20 cellular contexts compared by ENCODE assay signal in genomic region chr6:111864138-111865048, GRCh38. TPM values are rescaled to one million over a fixed set of nuclear protein-coding genes. Genes with fewer than 3 reads are reported as not detected.
DNase-seq lines count a peak whose midpoint lies in the region; ATAC-seq and TF ChIP-seq lines count a peak whose summit lies in the region.
"Had no signal": no experiment of that assay in that cellular context is flagged by ENCODE, and none has a peak within 500 bp of the region (broad histone marks: within the 10 kb centered on the region; RNA-seq: fewer than 3 reads in every experiment).

No MANE protein-coding gene starts in this region.

- CTCF ChIA-PET in CD4-positive, alpha-beta memory T cell (lab: Charles Lee; ENCODE audit: partially characterized antibody) = interaction anchor here (0.9 to 2.5 kb wide), 7 partner anchors 10 to 154 kb away, joined by 3 to 8 read pairs (median 4); no protein-coding TSS in a partner anchor
- CTCF ChIA-PET in Calu3 (lab: Charles Lee) = no interaction called here
- CTCF ChIA-PET in PC-3 (lab: Charles Lee) = no interaction called here

- H3K9me3 ChIP-seq in CD4-positive, alpha-beta memory T cell (ENCODE audit: control insufficient read depth in 1 of 2, low read length in 2 of 2) = no peaks in the 10 kb centered on the region
- no peaks in the 10 kb centered on the region for H3K9me3 ChIP-seq in mesenchymal stem cell (ENCODE audit: control insufficient read depth, low read length)
- no peaks in the 10 kb centered on the region for H3K9me3 ChIP-seq in PC-3 (ENCODE audit: low read length)
- H3K9me3 ChIP-seq: BLaER1 treated with 17β-estradiol and CSF1 and Interleukin-3, amounts not matched to agents 10 nM and 100 nM; esophagus muscularis mucosa; neutrophil; thoracic aorta had no signal

- H3K9ac ChIP-seq in mesenchymal stem cell (ENCODE audit: low read length) (no peak overlapping the region), PC-3 (ENCODE audit: low read length) (no peak overlapping the region)
- H3K9ac ChIP-seq: BLaER1 treated with 17β-estradiol and CSF1 and Interleukin-3, amounts not matched to agents 10 nM and 100 nM had no signal

- no peaks in the 10 kb centered on the region for H3K9me3 Mint-ChIP-seq in CD4-positive, alpha-beta memory T cell
- H3K9me3 Mint-ChIP-seq in Calu3 (ENCODE audit: low read depth, unreplicated experiment) = peaks cover 6% of the 10 kb centered on the region
- no peaks in the 10 kb centered on the region for H3K9me3 Mint-ChIP-seq in activated T-helper 17 cell treated with anti-CD3 and anti-CD28 coated beads, Interleukin-2, amount 50 U/mL, for 72 hours

- no peak overlapping the region for H3K4me3 ChIP-seq in CD4-positive, alpha-beta memory T cell (ENCODE audit: low read length in 2 of 2)
- H3K4me3 ChIP-seq in mesenchymal stem cell (ENCODE audit: insufficient read depth in 1 of 2, low read depth in 1 of 2, low read length in 2 of 2) (no peak overlapping the region), PC-3 (ENCODE audit: low read length) (no peak overlapping the region)
- H3K4me3 ChIP-seq: BLaER1 treated with 17β-estradiol and CSF1 and Interleukin-3, amounts not matched to agents 10 nM and 100 nM; coronary artery; esophagus muscularis mucosa; PC-9; thoracic aorta had no signal

- H2BK15ac ChIP-seq in mesenchymal stem cell (ENCODE audit: low read depth, poor library complexity, severe bottlenecking) = no peak overlapping the region

- H3K27ac ChIP-seq in CD4-positive, alpha-beta memory T cell (ENCODE audit: low read depth, low read length) = no peak overlapping the region
- no peak overlapping the region for H3K27ac ChIP-seq in mesenchymal stem cell (ENCODE audit: low read length, poor library complexity, severe bottlenecking)
- H3K27ac ChIP-seq in PC-3 (ENCODE audit: low read length) = no peak overlapping the region
- H3K27ac ChIP-seq: BLaER1 treated with 17β-estradiol and CSF1 and Interleukin-3, amounts not matched to agents 10 nM and 100 nM; coronary artery; esophagus muscularis mucosa; neutrophil; PC-9; thoracic aorta had no signal

- H3K4me3 Mint-ChIP-seq in CD4-positive, alpha-beta memory T cell = peak overlapping the region in 7 of 8 donors; percentile 8 to 80 (median 71)
- H3K4me3 Mint-ChIP-seq in Calu3 (ENCODE audit: low read depth, unreplicated experiment) = no peak overlapping the region
- H3K4me3 Mint-ChIP-seq in activated T-helper 17 cell treated with anti-CD3 and anti-CD28 coated beads, Interleukin-2, amount 50 U/mL, for 72 hours = peak overlapping the region; percentile 82

- H3K23ac ChIP-seq in mesenchymal stem cell (ENCODE audit: low read length in 2 of 2) = no peak overlapping the region

- H3K4me1 Mint-ChIP-seq in CD4-positive, alpha-beta memory T cell = peaks cover 85 to 100% (median 93%) of the 10 kb centered on the region in 4 donors
- H3K4me1 Mint-ChIP-seq in Calu3 (ENCODE audit: low read depth, unreplicated experiment) = peaks cover 11% of the 10 kb centered on the region
- peaks cover 80% of the 10 kb centered on the region for H3K4me1 Mint-ChIP-seq in activated T-helper 17 cell treated with anti-CD3 and anti-CD28 coated beads, Interleukin-2, amount 50 U/mL, for 72 hours

- no peak overlapping the region for H2AFZ ChIP-seq in mesenchymal stem cell (ENCODE audit: low read depth, low read length)
- no peak overlapping the region for H2AFZ ChIP-seq in PC-3 (ENCODE audit: low read length)
- H2AFZ ChIP-seq: PC-9 had no signal

- TF ChIP-seq CTCF in Calu3 (IDR thresholded peaks at IDR 0.05; ENCODE audit: unreplicated experiment) = no peak
- TF ChIP-seq CTCF in PC-3 (conservative IDR thresholded peaks at IDR 0.05; ENCODE audit: low read depth, low read length) = no peak

- POLR2A ChIA-PET in CD4-positive, alpha-beta memory T cell (lab: Charles Lee; ENCODE audit: partially characterized antibody) = interaction anchor here (0.7 to 4.2 kb wide), 10 partner anchors 10 to 177 kb away, joined by 3 to 28 read pairs (median 7); partner anchors contain the start of gene FYN
- POLR2A ChIA-PET in PC-3 (lab: Charles Lee; ENCODE audit: unreplicated experiment) = no interaction called here

- no peak overlapping the region for H3K18ac ChIP-seq in mesenchymal stem cell (ENCODE audit: low read depth in 1 of 2, low read length in 2 of 2)

- no peak overlapping the region for H3K4me2 ChIP-seq in mesenchymal stem cell (ENCODE audit: low read length, poor library complexity, severe bottlenecking)
- no peak overlapping the region for H3K4me2 ChIP-seq in PC-3 (ENCODE audit: low read length)
- H3K4me2 ChIP-seq: BLaER1 treated with 17β-estradiol and CSF1 and Interleukin-3, amounts not matched to agents 10 nM and 100 nM; PC-9 had no signal

- H3K79me2 ChIP-seq in PC-3 (ENCODE audit: low read length) = peaks cover 21% of the 10 kb centered on the region

- no peak overlapping the region for H2BK12ac ChIP-seq in mesenchymal stem cell (ENCODE audit: low read length in 2 of 2)

- H2AK5ac ChIP-seq in mesenchymal stem cell (ENCODE audit: low read length, severe bottlenecking) = no peak overlapping the region

- peaks cover 43% of the 10 kb centered on the region for H3K79me1 ChIP-seq in mesenchymal stem cell (replicated peaks; ENCODE audit: low read length, poor library complexity, severe bottlenecking)

- H3K27me3 Mint-ChIP-seq in CD4-positive, alpha-beta memory T cell = no peaks in the 10 kb centered on the region
- H3K27me3 Mint-ChIP-seq in Calu3 (ENCODE audit: unreplicated experiment) = no peaks in the 10 kb centered on the region
- H3K27me3 Mint-ChIP-seq in activated T-helper 17 cell treated with anti-CD3 and anti-CD28 coated beads, Interleukin-2, amount 50 U/mL, for 72 hours = no peaks in the 10 kb centered on the region

- peak overlapping the region; percentile 20 for H4K8ac ChIP-seq in mesenchymal stem cell (ENCODE audit: low read length)

- peak overlapping the region; percentile 7 to 88 (median 74) for H3K27ac Mint-ChIP-seq in CD4-positive, alpha-beta memory T cell
- peak overlapping the region; percentile 34 for H3K27ac Mint-ChIP-seq in Calu3 (ENCODE audit: unreplicated experiment)
- peak overlapping the region; percentile 95 for H3K27ac Mint-ChIP-seq in activated T-helper 17 cell treated with anti-CD3 and anti-CD28 coated beads, Interleukin-2, amount 50 U/mL, for 72 hours

- peaks cover 100% of the 10 kb centered on the region for H3K4me1 ChIP-seq in CD4-positive, alpha-beta memory T cell (ENCODE audit: insufficient read depth, low read length)
- H3K4me1 ChIP-seq in mesenchymal stem cell (ENCODE audit: control insufficient read depth, insufficient read depth, low read depth, low read length) (no peaks in the 10 kb centered on the region), PC-3 (ENCODE audit: insufficient read depth, low read length) (0 out of 2 replicates have a peak, but pooled peaks cover 5% of the 10 kb centered on the region)

- peaks cover 0 to 26% of the 10 kb centered on the region in 2 donors for H3K36me3 Mint-ChIP-seq in CD4-positive, alpha-beta memory T cell
- H3K36me3 Mint-ChIP-seq in Calu3 (ENCODE audit: insufficient read depth, unreplicated experiment) = no peaks in the 10 kb centered on the region
- peaks cover 98% of the 10 kb centered on the region for H3K36me3 Mint-ChIP-seq in activated T-helper 17 cell treated with anti-CD3 and anti-CD28 coated beads, Interleukin-2, amount 50 U/mL, for 72 hours (ENCODE audit: low read depth)

- WGBS in mesenchymal stem cell = 93% methylated on average over 5 of the region's 6 CpGs

- H3K14ac ChIP-seq in mesenchymal stem cell (ENCODE audit: low read length in 2 of 2) = no peak overlapping the region

- peak; percentile 37 for ATAC-seq in activated T-helper 17 cell treated with anti-CD3 and anti-CD28 coated beads, Interleukin-2, amount 50 U/mL, for 72 hours (replicated peaks)
- no peak for ATAC-seq in PC-3
- ATAC-seq: right cardiac atrium had no signal

- no peak overlapping the region for H3K4ac ChIP-seq in mesenchymal stem cell (ENCODE audit: low read depth in 1 of 2, low read length in 2 of 2)

- H3K27me3 ChIP-seq in CD4-positive, alpha-beta memory T cell (ENCODE audit: insufficient read depth, low read length) = no peaks in the 10 kb centered on the region
- H3K27me3 ChIP-seq in mesenchymal stem cell (ENCODE audit: control insufficient read depth in 1 of 2, insufficient read depth in 1 of 2, low read length in 2 of 2) (no peaks in the 10 kb centered on the region), PC-3 (ENCODE audit: low read length) (no peaks in the 10 kb centered on the region)
- H3K27me3 ChIP-seq: BLaER1 treated with 17β-estradiol and CSF1 and Interleukin-3, amounts not matched to agents 10 nM and 100 nM; esophagus muscularis mucosa had no signal

- H4K91ac ChIP-seq in mesenchymal stem cell (ENCODE audit: low read length) = no peak overlapping the region

- H3F3A ChIP-seq in PC-3 (ENCODE audit: low read length, unreplicated experiment) = no peaks in the 10 kb centered on the region

- no peak overlapping the region for H2BK120ac ChIP-seq in mesenchymal stem cell (ENCODE audit: low read depth, low read length)

- H3K9me2 ChIP-seq in PC-3 (replicated peaks; ENCODE audit: low read length) = no peaks in the 10 kb centered on the region

- no TSS peak for BruUV-seq in Calu3 (replicated peaks; lab: Mats Ljungman, UMichigan)
- BruUV-seq in PC-3 (replicated peaks; lab: Mats Ljungman, UMichigan) = no TSS peak

- no peaks in the 10 kb centered on the region for H3K36me3 ChIP-seq in CD4-positive, alpha-beta memory T cell (ENCODE audit: insufficient read depth, low read length)
- H3K36me3 ChIP-seq in mesenchymal stem cell (ENCODE audit: control insufficient read depth in 1 of 2, insufficient read depth in 2 of 2, low read depth in 1 of 2, low read length in 2 of 2) (peaks cover 0 to 18% of the 10 kb centered on the region in 2 experiments), PC-3 (ENCODE audit: low read depth, low read length) (no peaks in the 10 kb centered on the region)
- H3K36me3 ChIP-seq: esophagus muscularis mucosa, neutrophil, thoracic aorta had no signal

- DNase-seq in CD4-positive, alpha-beta memory T cell = no peak
- no peak for DNase-seq in Calu3
- no peak for DNase-seq in mesenchymal stem cell
- DNase-seq in HuH-7 (ENCODE audit: low spot score) = no peak
- DNase-seq in D341Med (ENCODE audit: low spot score) = no peak
- DNase-seq in PC-3 = no peak
- DNase-seq: aorta; head of caudate nucleus; mesendoderm; NCI-H187; NCI-H524; PC-9; right cardiac atrium; stimulated activated CD4-positive, alpha-beta T cell treated with anti-CD3 and anti-CD28 coated beads, Interleukin-1b, Interleukin-23, amount 100 ng/mL, for 48 hours had no signal

- intact Hi-C loops in CD4-positive, alpha-beta memory T cell (cut with micrococcal nuclease) = no loop called here
- intact Hi-C loops in Calu3 (cut with micrococcal nuclease; ENCODE audit: unreplicated experiment) = no loop called here
- intact Hi-C loops in PC-3 (cut with micrococcal nuclease) = no loop called here

- H2BK5ac ChIP-seq in mesenchymal stem cell (ENCODE audit: low read depth, low read length, poor library complexity, severe bottlenecking) = no peak overlapping the region

- H4K20me1 ChIP-seq in PC-3 (ENCODE audit: low read length) = no peaks in the 10 kb centered on the region

RNA-seq across cellular contexts. Expression of gene FYN, which starts 8.9 kb away (rescaled TPM):
- 100 to 1,000 TPM; 664 to 713 TPM for total RNA-seq in CD4-positive, alpha-beta memory T cell
- polyA plus RNA-seq in CD4-positive, alpha-beta memory T cell = 100 to 1,000 TPM; 338 to 463 TPM
- 61.0 and 64.6 TPM in 2 replicates for total RNA-seq in Calu3 (2022)
- total RNA-seq in activated T-helper 17 cell treated with anti-CD3 and anti-CD28 coated beads, Interleukin-2, amount 50 U/mL, for 72 hours = 100 to 1,000 TPM; 139 to 326 TPM
- 44.0 TPM for polyA plus RNA-seq in mesenchymal stem cell (2013, experiment 1 of 2)
- polyA plus RNA-seq in mesenchymal stem cell (2013, experiment 2 of 2) = 45.8 TPM
- total RNA-seq in PC-3 (2014; rRNA removed) = 27.6 and 57.4 TPM in 2 replicates

Comparison
In these comparisons a context has a peak if more than half of its experiments do, and no peak if none do; other contexts are left out.
1. H3K27ac Mint-ChIP-seq: peak in every context shown above with its lines; median percentile 95 in activated T-helper 17 cell treated with anti-CD3 and anti-CD28 coated beads, Interleukin-2, amount 50 U/mL, for 72 hours; 74 in CD4-positive, alpha-beta memory T cell; 34 in Calu3.